ENCODE assay signal across 9 cellular contexts in the genomic region with DNA sequence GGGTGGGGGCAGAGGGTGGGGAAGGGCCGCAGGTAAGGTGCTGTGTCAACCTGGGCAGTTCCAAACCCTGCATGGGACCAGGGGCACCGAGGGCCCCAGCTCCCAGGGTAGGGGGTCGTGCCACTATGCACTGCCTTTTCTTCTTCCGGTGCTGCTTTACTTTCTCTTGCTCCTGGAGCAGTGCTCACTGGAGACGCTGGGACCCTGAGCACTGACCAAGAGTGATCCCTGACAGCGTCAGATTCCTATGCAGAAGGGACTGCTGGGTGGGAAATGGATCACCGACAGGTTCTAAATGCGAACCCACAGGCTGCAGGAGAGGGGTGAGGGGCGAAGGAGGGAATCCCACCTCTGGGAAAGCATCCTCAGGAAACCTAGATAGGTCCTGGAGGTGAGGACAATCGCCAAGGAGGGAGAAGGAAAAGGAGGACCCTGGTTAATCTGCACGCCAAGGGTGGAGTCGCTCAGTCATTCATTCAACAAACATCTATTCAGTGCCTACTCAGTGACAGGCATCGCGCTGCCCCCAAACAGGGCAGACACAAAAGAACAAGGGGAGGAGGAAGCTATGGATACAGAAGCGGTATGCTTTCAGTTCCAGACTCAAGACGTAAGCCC.
DNase-seq lines count a peak whose midpoint lies in the region; ATAC-seq and TF ChIP-seq lines count a peak whose summit lies in the region.
"Had no signal": no experiment of that assay in that cellular context is flagged by ENCODE, and none has a peak within 500 bp of the region (broad histone marks: within the 10 kb centered on the region; RNA-seq: fewer than 3 reads in every experiment).

No MANE protein-coding gene starts in this region.

- no CpG with 5 or more reads among the region's 16 CpGs for WGBS in mesendoderm (ENCODE audit: extremely low coverage, insufficient coverage, low lambda C conversion rate)

- H3K79me1 ChIP-seq in mesendoderm (ENCODE audit: low read length) = no peaks in the 10 kb centered on the region

- H3K4me2 ChIP-seq in mesendoderm (ENCODE audit: low read length) = peak overlapping the region; percentile 30

- H3K9me3 Mint-ChIP-seq in MCF 10A (ENCODE audit: unreplicated experiment) = no peaks in the 10 kb centered on the region

- no peak overlapping the region for H2BK120ac ChIP-seq in mesendoderm (ENCODE audit: low read depth, low read length)

- peaks cover 19% of the 10 kb centered on the region for H3K36me3 Mint-ChIP-seq in MCF 10A (ENCODE audit: insufficient read depth, unreplicated experiment)

- no peaks in the 10 kb centered on the region for H3K9me3 ChIP-seq in A673 (ENCODE audit: low read depth, low read length, poor library complexity, severe bottlenecking)
- H3K9me3 ChIP-seq: spleen had no signal

- H3K4me3 ChIP-seq in A673 (ENCODE audit: low read depth, low read length, poor library complexity, severe bottlenecking) = peak overlapping the region; percentile 62
- H3K4me3 ChIP-seq in H7 (ENCODE audit: insufficient read depth, low read depth, low read length) = peak overlapping the region; percentile 71; the same call in 1 of the 2 replicates
- no peak overlapping the region for H3K4me3 ChIP-seq in mesendoderm (ENCODE audit: low read length)

- no peak overlapping the region for H4K5ac ChIP-seq in mesendoderm (ENCODE audit: low read length)

- H3K36me3 ChIP-seq in A673 (ENCODE audit: insufficient read depth, low read length, poor library complexity, severe bottlenecking) (no peaks in the 10 kb centered on the region), H7 (replicated peaks; ENCODE audit: control insufficient read depth, insufficient read depth, low read length) (no peaks in the 10 kb centered on the region), mesendoderm (ENCODE audit: control insufficient read depth, insufficient read depth, low read length) (no peaks in the 10 kb centered on the region)
- H3K36me3 ChIP-seq: spleen had no signal

- peak overlapping the region; percentile 91 for H3K4me3 Mint-ChIP-seq in MCF 10A (ENCODE audit: unreplicated experiment)

- H3K4me1 ChIP-seq in A673 (ENCODE audit: insufficient read depth, low read length, poor library complexity, severe bottlenecking) (peaks cover 8% of the 10 kb centered on the region), mesendoderm (ENCODE audit: control insufficient read depth, low read depth, low read length) (no peaks in the 10 kb centered on the region)

- BruUV-seq in A673 (replicated peaks; lab: Mats Ljungman, UMichigan) = no TSS peak
- BruUV-seq in MCF 10A (replicated peaks; lab: Mats Ljungman, UMichigan) = no TSS peak

- no peak for TF ChIP-seq POLR2A in erythroblast (IDR thresholded peaks at IDR 0.05; ENCODE audit: low read length)

- H4K8ac ChIP-seq in mesendoderm (ENCODE audit: low read depth, low read length) = no peak overlapping the region

- no peak overlapping the region for H3K23ac ChIP-seq in mesendoderm (ENCODE audit: low read length)

- H3K27ac Mint-ChIP-seq in MCF 10A (ENCODE audit: low read depth, unreplicated experiment) = peak overlapping the region; percentile 90

- ATAC-seq in HG02870 (IDR thresholded peaks at IDR 0.05; ENCODE audit: unreplicated experiment) (no peak), HG03175 (IDR thresholded peaks at IDR 0.05; ENCODE audit: unreplicated experiment) (no peak)

- intact Hi-C loops in A673 (cut with micrococcal nuclease; ENCODE audit: unreplicated experiment) (no loop called here), MCF 10A (cut with micrococcal nuclease) (loop anchor here (1.0 kb wide), 1 partner anchor 125 kb away; no protein-coding TSS in a partner anchor)

- H3K4ac ChIP-seq in mesendoderm (ENCODE audit: low read depth, low read length) = no peak overlapping the region

- DNase-seq in A673 (ENCODE audit: low spot score) (no peak), H7 (no peak), MCF 10A (ENCODE audit: unreplicated experiment) (peak; percentile 45), mesendoderm (no peak), erythroblast (lab: John Stamatoyannopoulos, UW) (no peak), DMS 273 treated with DMSO at 0.1 percent for 48 hours (lab: John Stamatoyannopoulos, UW) (no peak)
- DNase-seq: spleen had no signal

- no peak overlapping the region for H2AK5ac ChIP-seq in mesendoderm (ENCODE audit: low read length)

- no peak overlapping the region for H2BK15ac ChIP-seq in mesendoderm (replicated peaks; ENCODE audit: low read depth)

- H3K27me3 Mint-ChIP-seq in MCF 10A (ENCODE audit: insufficient read depth, unreplicated experiment) = no peaks in the 10 kb centered on the region

- TF ChIP-seq CTCF in A673 (conservative IDR thresholded peaks at IDR 0.05; ENCODE audit: low read depth, low read length) (no peak), MCF 10A (IDR thresholded peaks at IDR 0.05; ENCODE audit: unreplicated experiment) (no peak)

- POLR2A ChIA-PET in A673 (lab: Charles Lee; ENCODE audit: low non-redundant PET) = interaction anchor here (0.6 kb wide), 1 partner anchor 129 kb away, joined by 4 read pairs; no protein-coding TSS in a partner anchor
- POLR2A ChIA-PET in MCF 10A (lab: Yijun Ruan, JAX) = interaction anchor here (0.6 to 7.8 kb wide), 20 partner anchors 11 to 720 kb away, joined by 3 to 166 read pairs (median 4); a partner anchor contains a TSS

- H3K27me3 ChIP-seq in A673 (replicated peaks; ENCODE audit: insufficient read depth, low read depth, low read length, poor library complexity) (peaks cover 16% of the 10 kb centered on the region), H7 (ENCODE audit: control insufficient read depth, insufficient read depth, low read length) (peaks cover 28% of the 10 kb centered on the region), mesendoderm (ENCODE audit: insufficient read depth, low read length, poor library complexity) (peaks cover 18% of the 10 kb centered on the region)

- no peak overlapping the region for H3K27ac ChIP-seq in A673 (ENCODE audit: low read depth, low read length, poor library complexity, severe bottlenecking)
- no peak overlapping the region for H3K27ac ChIP-seq in mesendoderm (ENCODE audit: low read depth, low read length)
- H3K27ac ChIP-seq: spleen had no signal

- no peaks in the 10 kb centered on the region for H3K79me2 ChIP-seq in mesendoderm (ENCODE audit: control insufficient read depth, insufficient read depth, low read length)

- H2BK5ac ChIP-seq in mesendoderm (ENCODE audit: low read length) = no peak overlapping the region

- H3K56ac ChIP-seq in mesendoderm (ENCODE audit: low read length) = peak overlapping the region; percentile 27

- no peak overlapping the region for H3K18ac ChIP-seq in mesendoderm (ENCODE audit: low read length)

- CTCF ChIA-PET in A673 (lab: Charles Lee) = no interaction called here
- CTCF ChIA-PET in MCF 10A (lab: Yijun Ruan, JAX) = interaction anchor here (0.7 to 2.1 kb wide), 5 partner anchors 10 to 662 kb away, joined by 3 to 12 read pairs (median 3); no protein-coding TSS in a partner anchor

- peaks cover 18% of the 10 kb centered on the region for H3K4me1 Mint-ChIP-seq in MCF 10A (ENCODE audit: insufficient read depth, unreplicated experiment)

- no peak overlapping the region for H3K9ac ChIP-seq in mesendoderm (ENCODE audit: low read length)
